Comparison of ENCODE assay signal across 8 cellular contexts in the genomic region with DNA sequence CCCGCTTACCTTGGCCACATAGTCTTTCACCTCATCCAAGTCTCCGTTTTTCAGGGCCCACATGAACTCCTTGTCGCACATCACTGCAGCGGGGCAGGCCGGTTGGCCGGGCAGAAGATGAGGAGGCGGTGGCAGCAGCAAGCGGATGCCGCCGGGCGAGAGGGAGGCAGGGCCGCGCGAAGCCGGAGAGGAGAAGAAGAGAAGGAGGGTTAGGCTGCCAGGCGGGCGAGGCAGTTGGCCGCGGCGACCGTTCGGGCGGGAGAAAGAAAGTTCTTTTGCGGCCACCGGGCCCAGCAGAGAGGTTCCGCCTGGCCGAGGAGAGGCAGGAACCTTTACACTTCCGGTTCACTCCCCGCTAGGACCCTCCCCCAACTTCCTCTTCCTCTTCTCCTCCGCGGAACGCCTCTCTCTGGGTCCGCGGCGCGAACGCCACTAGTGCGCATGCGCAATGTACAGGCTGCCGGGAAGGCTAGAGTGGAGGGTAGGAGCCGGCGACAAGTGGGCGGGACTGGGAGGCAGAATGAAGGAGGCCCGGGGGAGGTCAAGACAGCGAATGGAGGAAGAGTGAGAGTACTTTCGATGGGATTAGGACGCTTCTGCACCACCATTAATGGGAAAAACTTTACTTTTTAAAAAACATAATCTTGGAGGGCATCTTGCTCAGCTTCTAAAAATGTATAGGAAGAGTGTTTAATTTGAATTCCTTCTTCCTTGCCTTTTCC. TPM values are rescaled to one million over a fixed set of nuclear protein-coding genes. Genes with fewer than 3 reads are reported as not detected.
DNase-seq lines count a peak whose midpoint lies in the region; ATAC-seq and TF ChIP-seq lines count a peak whose summit lies in the region.

MTPN (minus strand) TSS at position 340 of the 722 bp plus-strand sequence; CDS start at position 81, 259 bp downstream.

- no peaks in the 10 kb centered on the region for H3K9me3 Mint-ChIP-seq in activated naive CD8-positive, alpha-beta T cell (ENCODE audit: low read depth)

- H3K36me3 Mint-ChIP-seq in activated naive CD8-positive, alpha-beta T cell, result peaks cover 7% of the 10 kb centered on the region

- no peaks in the 10 kb centered on the region for H3K27me3 Mint-ChIP-seq in activated naive CD8-positive, alpha-beta T cell

- POLR2A ChIA-PET in GM10248 (lab: Yijun Ruan, JAX), result interaction anchor here (0.5 kb wide), 1 partner anchor 1581 kb away, joined by 4 read pairs; no protein-coding TSS in a partner anchor

- no peaks in the 10 kb centered on the region for H3K36me3 ChIP-seq in testis (ENCODE audit: low read depth, missing control alignments)

- H3K4me1 ChIP-seq in testis, result peaks cover 19% of the 10 kb centered on the region

- CTCF ChIA-PET in GM10248 (lab: Yijun Ruan, JAX), result no interaction called here

- no peak for TF ChIP-seq CTCF in GM10248 (IDR thresholded peaks at IDR 0.05; ENCODE audit: control extremely low read depth, extremely low read depth, low read depth, missing control alignments)
- TF ChIP-seq CTCF in omental fat pad (IDR thresholded peaks at IDR 0.05), result no peak
- peak in 1 of 3 experiments; percentile 5 for TF ChIP-seq CTCF in testis (IDR thresholded peaks at IDR 0.05)

- H3K27me3 ChIP-seq in testis, result no peaks in the 10 kb centered on the region

- H3K27ac Mint-ChIP-seq in activated naive CD8-positive, alpha-beta T cell, result peak within 1 kb of the TSS; percentile 84

- H3K27ac ChIP-seq in testis, result peak within 1 kb of the TSS; percentile 80 to 90

- peak within 1 kb of the TSS; percentile 94 to 96 for H3K4me3 ChIP-seq in testis

- DNase-seq in GM10248 (ENCODE audit: extremely low spot score) (peak; percentile 90), NCI-H1105 (lab: John Stamatoyannopoulos, UW) (peak; percentile 98), SKM-1 treated with dmso at 0.1 percent for 144 hours (lab: John Stamatoyannopoulos, UW; ENCODE audit: unreplicated experiment) (peak; percentile 97), glomerular visceral epithelial cell (ENCODE audit: extremely low spot score) (peak; percentile 97), omental fat pad (ENCODE audit: low spot score) (peak; percentile 95), testis (peak; percentile 99)

- intact Hi-C loops in testis (cut with DNase I; ENCODE audit: low total_unique reads), result no loop called here

- no peak for TF ChIP-seq POLR2A in testis (IDR thresholded peaks at IDR 0.05)

- WGBS in testis, 2 donors, result 0 to 1% methylated on average over 40 to 47 of the region's 47 CpGs

- peak within 1 kb of the TSS; percentile 96 for H3K4me3 Mint-ChIP-seq in activated naive CD8-positive, alpha-beta T cell

- no peaks in the 10 kb centered on the region for H3K9me3 ChIP-seq in testis

- peaks cover 80% of the 10 kb centered on the region for H3K4me1 Mint-ChIP-seq in activated naive CD8-positive, alpha-beta T cell (ENCODE audit: low read depth)

- ATAC-seq in HG02623 (IDR thresholded peaks at IDR 0.05; ENCODE audit: unreplicated experiment) (peak; percentile 48), omental fat pad (ENCODE audit: low FRiP score) (peak; percentile 99)

RNA-seq across cellular contexts. Expression of gene MTPN, which starts in this region (rescaled TPM):
- total RNA-seq in omental fat pad (100 to 1,000 TPM in 1 of 4 donors, 10 to 100 TPM in 3; 79.7 to 102 (median 85.6) TPM), testis (100 to 1,000 TPM; 141 to 144 TPM)
- 142 TPM for polyA plus RNA-seq in testis (ENCODE audit: insufficient read depth, low read depth, low replicate concordance)

Comparison
In these comparisons a context has a peak if more than half of its experiments do, and no peak if none do; other contexts are left out.
1. Peak in every context shown above with its lines: DNase-seq, ATAC-seq, H3K4me3 ChIP-seq and H3K27ac ChIP-seq.